ENCODE assay signal across 8 cellular contexts in the genomic region with DNA sequence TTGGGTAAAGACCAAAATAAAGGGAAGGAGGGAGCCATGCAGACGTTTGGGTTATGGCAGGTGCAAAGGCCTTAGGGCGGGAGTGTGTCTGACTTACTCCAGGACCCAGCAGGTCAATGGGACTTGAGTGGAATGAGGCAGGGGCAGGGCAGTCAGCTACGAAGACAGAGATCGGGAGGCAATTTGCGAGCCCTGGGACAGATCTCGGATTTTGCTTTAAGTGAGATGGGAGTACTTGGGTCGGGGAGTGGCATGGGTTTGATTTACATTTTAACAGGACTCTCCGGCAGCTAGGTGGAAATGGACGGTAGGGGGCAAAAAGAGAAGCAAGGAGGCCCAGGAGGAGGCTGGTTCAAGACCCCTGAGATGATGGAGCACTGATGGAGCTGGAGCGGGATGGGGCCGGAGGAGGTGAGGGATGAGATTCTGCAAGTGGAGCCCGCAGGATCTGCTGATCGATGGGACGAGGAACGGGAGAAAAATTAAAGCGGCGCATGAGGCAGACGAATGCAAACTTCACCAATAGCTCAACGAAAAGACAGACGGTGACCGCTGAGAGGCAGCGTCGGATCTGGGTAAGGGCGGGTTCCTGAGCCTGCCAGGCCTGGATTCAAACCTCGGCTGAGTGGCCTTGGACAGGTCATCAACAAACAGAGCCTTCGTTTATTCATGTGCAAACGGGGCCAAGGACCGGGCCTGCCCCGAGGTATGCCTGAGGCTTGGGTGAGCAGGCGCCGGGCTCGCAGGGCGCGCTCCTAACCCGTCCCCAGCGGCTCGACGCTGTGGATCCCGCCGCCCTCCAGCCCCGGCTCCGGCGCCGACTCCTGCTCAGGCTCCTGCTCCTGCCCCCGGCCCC. TPM values are rescaled to one million over a fixed set of nuclear protein-coding genes. Genes with fewer than 3 reads are reported as not detected.
DNase-seq lines count a peak whose midpoint lies in the region; ATAC-seq and TF ChIP-seq lines count a peak whose summit lies in the region.

No MANE protein-coding gene starts in this region.

- POLR2A ChIA-PET in naive thymus-derived CD8-positive, alpha-beta T cell (lab: Charles Lee): interaction anchor here (0.5 to 1.6 kb wide), 10 partner anchors 25 to 137 kb away, joined by 3 to 13 read pairs (median 4); partner anchors contain the start of genes CSNK2A1, SOX12, TBC1D20 and TRIB3

- H3K4me3 Mint-ChIP-seq in naive thymus-derived CD8-positive, alpha-beta T cell: peak overlapping the region; percentile 79 to 97 (median 92)

- peaks cover 24 to 51% (median 46%) of the 10 kb centered on the region in 4 donors for H3K4me1 Mint-ChIP-seq in naive thymus-derived CD8-positive, alpha-beta T cell

- peak; percentile 74 to 76 for ATAC-seq in naive thymus-derived CD8-positive, alpha-beta T cell

- no peaks in the 10 kb centered on the region for H3K27me3 Mint-ChIP-seq in naive thymus-derived CD8-positive, alpha-beta T cell

- peak overlapping the region; percentile 91 to 97 (median 94) for H3K27ac Mint-ChIP-seq in naive thymus-derived CD8-positive, alpha-beta T cell

- TF ChIP-seq CTCF in GM20000 (IDR thresholded peaks at IDR 0.05; ENCODE audit: extremely low read depth, missing control alignments): no peak

- peaks cover 0 to 29% (median 14%) of the 10 kb centered on the region in 3 donors for H3K36me3 Mint-ChIP-seq in naive thymus-derived CD8-positive, alpha-beta T cell

- DNase-seq in DMS 273 treated with DMSO at 0.1 percent for 48 hours (lab: John Stamatoyannopoulos, UW) (peak; percentile 67), GM20000 (ENCODE audit: low spot score) (peak; percentile 94), HS-27A (ENCODE audit: low read depth) (peak; percentile 48), NOMO-1 treated with dmso at 0.1 percent for 144 hours (lab: John Stamatoyannopoulos, UW; ENCODE audit: unreplicated experiment) (peak; percentile 55), activated T-helper 1 cell treated with Interleukin-2 at 50 U/mL for 16 hours (ENCODE audit: low read depth) (peak; percentile 55), fibroblast of peridontal ligament (ENCODE audit: extremely low read depth) (peak; percentile 71)
- peak; percentile 35 to 76 (median 52) for DNase-seq in naive thymus-derived CD8-positive, alpha-beta T cell
- peak; percentile 72 for DNase-seq in stimulated activated naive CD4-positive, alpha-beta T cell treated with Interleukin-2 at 50 U/mL for 16 hours (lab: John Stamatoyannopoulos, UW)

- H3K9me3 Mint-ChIP-seq in naive thymus-derived CD8-positive, alpha-beta T cell: peaks cover 0 to 2% (median 0%) of the 10 kb centered on the region in 9 donors

RNA-seq across cellular contexts. Expression of gene RBCK1, which starts 0.8 kb away (rescaled TPM):
- 100 to 1,000 TPM; 108 to 116 TPM for total RNA-seq in naive thymus-derived CD8-positive, alpha-beta T cell
- polyA plus RNA-seq in naive thymus-derived CD8-positive, alpha-beta T cell: 10 to 100 TPM; 65.3 to 82.2 (median 75.7) TPM

RNA-seq across cellular contexts. Expression of gene TRIB3, which starts 26.8 kb away (rescaled TPM):
- total RNA-seq in naive thymus-derived CD8-positive, alpha-beta T cell: 1 to 10 TPM; 8.7 to 8.9 TPM
- polyA plus RNA-seq in naive thymus-derived CD8-positive, alpha-beta T cell: 1 to 10 TPM; 5.5 to 6.5 (median 6.2) TPM

RNA-seq across cellular contexts. Expression of gene TBC1D20, which starts 55.0 kb away (rescaled TPM):
- total RNA-seq in naive thymus-derived CD8-positive, alpha-beta T cell: 10 to 100 TPM; 33.6 to 36.6 TPM
- 10 to 100 TPM; 13.8 to 20.8 (median 19.0) TPM for polyA plus RNA-seq in naive thymus-derived CD8-positive, alpha-beta T cell

Comparison
In these comparisons a context has a peak if more than half of its experiments do, and no peak if none do; other contexts are left out.
1. Peak in every context shown above with its lines: DNase-seq and ATAC-seq.